1 cellular context compared by ENCODE assay signal in the genomic region with DNA sequence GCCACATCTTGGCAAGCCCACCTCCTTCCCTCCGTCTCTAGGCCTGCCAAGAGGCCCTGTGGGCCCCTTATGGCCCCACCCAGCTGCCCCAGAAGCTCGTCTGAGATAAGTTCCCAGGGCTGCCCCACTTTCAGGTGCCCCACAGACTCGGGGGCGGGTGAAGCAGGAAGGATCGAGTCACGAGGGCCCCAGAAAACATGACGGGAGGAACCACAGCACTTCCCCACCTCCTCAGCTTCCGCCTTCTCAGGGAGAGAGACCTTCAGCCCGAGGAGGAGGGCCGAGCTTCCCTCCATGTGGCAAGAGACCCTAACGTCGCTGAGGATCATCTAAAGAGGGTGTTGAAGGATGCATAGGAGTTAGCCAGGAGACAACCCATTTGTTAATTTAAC.
TF ChIP-seq lines count a peak whose summit lies in the region.

No MANE protein-coding gene starts in this region.

TF ChIP-seq in GM12878, 131 proteins besides CTCF, POLR2A, EP300 and RAD21 (continued from another document):
- TF ChIP-seq, protein P1, sequence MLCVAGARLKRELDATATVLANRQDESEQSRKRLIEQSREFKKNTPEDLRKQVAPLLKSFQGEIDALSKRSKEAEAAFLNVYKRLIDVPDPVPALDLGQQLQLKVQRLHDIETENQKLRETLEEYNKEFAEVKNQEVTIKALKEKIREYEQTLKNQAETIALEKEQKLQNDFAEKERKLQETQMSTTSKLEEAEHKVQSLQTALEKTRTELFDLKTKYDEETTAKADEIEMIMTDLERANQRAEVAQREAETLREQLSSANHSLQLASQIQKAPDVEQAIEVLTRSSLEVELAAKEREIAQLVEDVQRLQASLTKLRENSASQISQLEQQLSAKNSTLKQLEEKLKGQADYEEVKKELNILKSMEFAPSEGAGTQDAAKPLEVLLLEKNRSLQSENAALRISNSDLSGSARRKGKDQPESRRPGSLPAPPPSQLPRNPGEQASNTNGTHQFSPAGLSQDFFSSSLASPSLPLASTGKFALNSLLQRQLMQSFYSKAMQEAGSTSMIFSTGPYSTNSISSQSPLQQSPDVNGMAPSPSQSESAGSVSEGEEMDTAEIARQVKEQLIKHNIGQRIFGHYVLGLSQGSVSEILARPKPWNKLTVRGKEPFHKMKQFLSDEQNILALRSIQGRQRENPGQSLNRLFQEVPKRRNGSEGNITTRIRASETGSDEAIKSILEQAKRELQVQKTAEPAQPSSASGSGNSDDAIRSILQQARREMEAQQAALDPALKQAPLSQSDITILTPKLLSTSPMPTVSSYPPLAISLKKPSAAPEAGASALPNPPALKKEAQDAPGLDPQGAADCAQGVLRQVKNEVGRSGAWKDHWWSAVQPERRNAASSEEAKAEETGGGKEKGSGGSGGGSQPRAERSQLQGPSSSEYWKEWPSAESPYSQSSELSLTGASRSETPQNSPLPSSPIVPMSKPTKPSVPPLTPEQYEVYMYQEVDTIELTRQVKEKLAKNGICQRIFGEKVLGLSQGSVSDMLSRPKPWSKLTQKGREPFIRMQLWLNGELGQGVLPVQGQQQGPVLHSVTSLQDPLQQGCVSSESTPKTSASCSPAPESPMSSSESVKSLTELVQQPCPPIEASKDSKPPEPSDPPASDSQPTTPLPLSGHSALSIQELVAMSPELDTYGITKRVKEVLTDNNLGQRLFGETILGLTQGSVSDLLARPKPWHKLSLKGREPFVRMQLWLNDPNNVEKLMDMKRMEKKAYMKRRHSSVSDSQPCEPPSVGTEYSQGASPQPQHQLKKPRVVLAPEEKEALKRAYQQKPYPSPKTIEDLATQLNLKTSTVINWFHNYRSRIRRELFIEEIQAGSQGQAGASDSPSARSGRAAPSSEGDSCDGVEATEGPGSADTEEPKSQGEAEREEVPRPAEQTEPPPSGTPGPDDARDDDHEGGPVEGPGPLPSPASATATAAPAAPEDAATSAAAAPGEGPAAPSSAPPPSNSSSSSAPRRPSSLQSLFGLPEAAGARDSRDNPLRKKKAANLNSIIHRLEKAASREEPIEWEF (IDR thresholded peaks at IDR 0.05; ENCODE audit: insufficient replicate concordance, low read depth, low read length), result no peak
- peak; percentile 41; the same call in 1 of the 2 replicates for TF ChIP-seq PAX5 (IDR thresholded peaks at IDR 0.05; ENCODE audit: borderline replicate concordance, low read depth, low read length)
- no peak for TF ChIP-seq CEBPB (IDR thresholded peaks at IDR 0.05; ENCODE audit: borderline replicate concordance in 1 of 2, low read depth in 2 of 2, low read length in 2 of 2)
- TF ChIP-seq RFX5 (IDR thresholded peaks at IDR 0.05; ENCODE audit: low read depth, low read length), result no peak
- peak; percentile 51; the same call in 1 of the 2 replicates for TF ChIP-seq TBL1XR1 (IDR thresholded peaks at IDR 0.05; ENCODE audit: low read depth, low read length)
- TF ChIP-seq ASH2L (IDR thresholded peaks at IDR 0.05; ENCODE audit: borderline replicate concordance, low read depth), result no peak
- TF ChIP-seq, protein P2, sequence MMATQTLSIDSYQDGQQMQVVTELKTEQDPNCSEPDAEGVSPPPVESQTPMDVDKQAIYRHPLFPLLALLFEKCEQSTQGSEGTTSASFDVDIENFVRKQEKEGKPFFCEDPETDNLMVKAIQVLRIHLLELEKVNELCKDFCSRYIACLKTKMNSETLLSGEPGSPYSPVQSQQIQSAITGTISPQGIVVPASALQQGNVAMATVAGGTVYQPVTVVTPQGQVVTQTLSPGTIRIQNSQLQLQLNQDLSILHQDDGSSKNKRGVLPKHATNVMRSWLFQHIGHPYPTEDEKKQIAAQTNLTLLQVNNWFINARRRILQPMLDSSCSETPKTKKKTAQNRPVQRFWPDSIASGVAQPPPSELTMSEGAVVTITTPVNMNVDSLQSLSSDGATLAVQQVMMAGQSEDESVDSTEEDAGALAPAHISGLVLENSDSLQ (IDR thresholded peaks at IDR 0.05), result no peak
- TF ChIP-seq IRF4 (IDR thresholded peaks at IDR 0.05; ENCODE audit: low read depth, low read length), result no peak
- no peak for TF ChIP-seq SP1 (IDR thresholded peaks at IDR 0.05; ENCODE audit: low read depth, low read length)
- no peak for TF ChIP-seq REST (IDR thresholded peaks at IDR 0.05; ENCODE audit: low read depth, low read length)
- no peak for TF ChIP-seq KAT2A (conservative IDR thresholded peaks at IDR 0.05; ENCODE audit: control insufficient read depth, low read depth, low read length)
- TF ChIP-seq POLR2AphosphoS5 (IDR thresholded peaks at IDR 0.05; ENCODE audit: low read length), result peak; percentile 58; the same call in 1 of the 2 replicates
- no peak for TF ChIP-seq ZBTB4 (CRISPR knock-in tag; IDR thresholded peaks at IDR 0.05)
- TF ChIP-seq ESRRA (IDR thresholded peaks at IDR 0.05; ENCODE audit: low read length), result no peak
- no peak for TF ChIP-seq NFYA (IDR thresholded peaks at IDR 0.05; ENCODE audit: borderline replicate concordance, low read depth, low read length)
- TF ChIP-seq, protein P3, sequence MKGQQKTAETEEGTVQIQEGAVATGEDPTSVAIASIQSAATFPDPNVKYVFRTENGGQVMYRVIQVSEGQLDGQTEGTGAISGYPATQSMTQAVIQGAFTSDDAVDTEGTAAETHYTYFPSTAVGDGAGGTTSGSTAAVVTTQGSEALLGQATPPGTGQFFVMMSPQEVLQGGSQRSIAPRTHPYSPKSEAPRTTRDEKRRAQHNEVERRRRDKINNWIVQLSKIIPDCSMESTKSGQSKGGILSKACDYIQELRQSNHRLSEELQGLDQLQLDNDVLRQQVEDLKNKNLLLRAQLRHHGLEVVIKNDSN (IDR thresholded peaks at IDR 0.05; ENCODE audit: borderline replicate concordance, extremely low read length, insufficient read depth, low read depth, low read length), result peak; percentile 74
- peak; percentile 78 for TF ChIP-seq RUNX3 (IDR thresholded peaks at IDR 0.05; ENCODE audit: low read length)
- TF ChIP-seq E4F1 (IDR thresholded peaks at IDR 0.05; ENCODE audit: borderline replicate concordance, partially characterized antibody), result no peak
- 0 out of 2 replicates have a peak, but pooled peaks have one; percentile 38 for TF ChIP-seq YY1 (IDR thresholded peaks at IDR 0.05; ENCODE audit: low read depth, low read length)
- no peak for TF ChIP-seq TARDBP (IDR thresholded peaks at IDR 0.05; ENCODE audit: borderline replicate concordance)
- no peak for TF ChIP-seq EZH2 (IDR thresholded peaks at IDR 0.05; ENCODE audit: borderline replicate concordance, control insufficient read depth, low read depth, low read length)
- 0 out of 2 replicates have a peak, but pooled peaks have one; percentile 27 for TF ChIP-seq BACH1 (IDR thresholded peaks at IDR 0.05; ENCODE audit: borderline replicate concordance)
- no peak for TF ChIP-seq JUND (IDR thresholded peaks at IDR 0.05; ENCODE audit: low read depth, low read length)
- no peak for TF ChIP-seq RCOR1 (conservative IDR thresholded peaks at IDR 0.05; ENCODE audit: low read depth, low read length)
- TF ChIP-seq ZNF207 (IDR thresholded peaks at IDR 0.05; ENCODE audit: borderline replicate concordance), result 0 out of 2 replicates have a peak, but pooled peaks have one; percentile 20
- peak; percentile 64; the same call in 1 of the 2 replicates for TF ChIP-seq DPF2 (IDR thresholded peaks at IDR 0.05)
- TF ChIP-seq MAX (IDR thresholded peaks at IDR 0.05; ENCODE audit: low read depth, low read length), result 0 out of 2 replicates have a peak, but pooled peaks have one; percentile 7
- no peak for TF ChIP-seq NFIC (IDR thresholded peaks at IDR 0.05; ENCODE audit: low read depth, low read length)
- no peak for TF ChIP-seq ZNF24 (IDR thresholded peaks at IDR 0.05)
TF ChIP-seq in GM12878: peak in this region for 33.
